9 cellular contexts compared by ENCODE assay signal in the genomic region with DNA sequence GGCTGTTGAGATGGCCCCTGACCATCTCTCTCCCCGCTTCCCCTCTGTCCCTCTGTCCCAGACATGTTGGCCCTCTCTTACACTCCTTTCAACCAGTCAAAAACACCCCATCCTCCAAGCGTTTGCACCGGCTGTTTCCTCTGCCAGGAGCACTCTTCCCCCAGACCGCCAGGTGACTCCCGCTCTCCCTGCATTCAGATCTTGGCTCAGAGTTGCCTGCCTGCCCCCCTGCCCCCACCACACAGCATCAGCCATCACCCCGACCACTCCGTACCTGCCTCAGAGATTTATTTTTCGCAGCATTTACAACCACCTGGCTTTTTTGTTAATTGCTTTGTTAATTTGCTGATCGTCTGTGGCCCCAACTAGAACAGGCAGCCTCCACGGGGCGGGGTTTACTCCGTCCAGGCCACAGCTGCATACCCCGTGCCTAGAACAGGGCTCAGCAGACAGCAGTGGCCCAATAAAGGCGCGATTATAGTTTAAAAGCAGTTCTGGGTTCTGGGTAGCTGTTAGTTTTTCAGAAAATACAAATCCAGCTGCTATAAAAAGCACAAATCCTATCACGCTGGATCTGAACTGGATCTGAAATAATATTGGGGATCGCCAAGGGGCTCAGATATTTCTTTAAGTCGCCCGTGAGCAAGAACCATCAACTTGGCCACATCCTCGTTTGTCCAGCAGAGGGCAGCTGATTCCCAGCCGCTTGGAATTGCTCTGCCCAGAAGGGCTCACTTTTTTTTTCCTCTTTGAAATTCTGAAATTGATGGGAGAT.
A peak's percentile ranks its signal among the peaks of the same experiment; 100 is the strongest.
DNase-seq lines count a peak whose midpoint lies in the region; ATAC-seq, FAIRE-seq and TF ChIP-seq lines count a peak whose summit lies in the region.
"Had no signal": no experiment of that assay in that cellular context is flagged by ENCODE, and none has a peak within 500 bp of the region (broad histone marks: within the 10 kb centered on the region; RNA-seq: fewer than 3 reads in every experiment).

No MANE protein-coding gene starts in this region.

- WGBS in HepG2 (ENCODE audit: low lambda C conversion rate): 35% methylated on average over 21 of the region's 21 CpGs

- TF ChIP-seq RAD21 in HepG2 (CRISPR knock-in tag; IDR thresholded peaks at IDR 0.05): peak; percentile 66

- H2AFZ ChIP-seq in SU-DHL-6 (ENCODE audit: low read depth, low read length, severe bottlenecking) (no peak overlapping the region), HepG2 (ENCODE audit: low read length) (no peak overlapping the region)

- intact Hi-C loops in HepG2 (cut with micrococcal nuclease; ENCODE audit: unreplicated experiment): no loop called here

- no peak overlapping the region for H3K4me3 Mint-ChIP-seq in chondrocyte (ENCODE audit: unreplicated experiment)
- H3K4me3 Mint-ChIP-seq: stimulated activated effector memory CD8-positive, alpha-beta T cell treated with anti-CD3 and anti-CD28 coated beads, Interleukin-12 subunit alpha, Interleukin-12 subunit beta, amount 100 ng/mL, for 72 hours had no signal

- no peak for TF ChIP-seq POLR2A in HepG2 (IDR thresholded peaks at IDR 0.05; ENCODE audit: insufficient read depth in 1 of 2, low read depth in 2 of 2, low read length in 2 of 2)

- H3F3A ChIP-seq in SU-DHL-6 (ENCODE audit: insufficient read depth): no peaks in the 10 kb centered on the region

- TF ChIP-seq EP300 in HepG2 (IDR thresholded peaks at IDR 0.05; ENCODE audit: low read depth in 2 of 2, low read length in 2 of 2) (no peak), HepG2 (CRISPR knock-in tag; IDR thresholded peaks at IDR 0.05; ENCODE audit: borderline replicate concordance) (no peak)

- no peaks in the 10 kb centered on the region for H3K9me3 Mint-ChIP-seq in chondrocyte (ENCODE audit: low read depth)
- H3K9me3 Mint-ChIP-seq: stimulated activated effector memory CD8-positive, alpha-beta T cell treated with anti-CD3 and anti-CD28 coated beads, Interleukin-12 subunit alpha, Interleukin-12 subunit beta, amount 100 ng/mL, for 72 hours had no signal

- H3K36me3 Mint-ChIP-seq in chondrocyte (ENCODE audit: low read depth): no peaks in the 10 kb centered on the region
- H3K36me3 Mint-ChIP-seq: stimulated activated effector memory CD8-positive, alpha-beta T cell treated with anti-CD3 and anti-CD28 coated beads, Interleukin-12 subunit alpha, Interleukin-12 subunit beta, amount 100 ng/mL, for 72 hours had no signal

- H3K27ac ChIP-seq in SU-DHL-6 (ENCODE audit: low read depth, low read length): no peak overlapping the region
- no peak overlapping the region for H3K27ac ChIP-seq in HepG2 (ENCODE audit: extremely low read length, insufficient read depth, low read length)

- CTCF ChIA-PET in HepG2 (lab: Yijun Ruan, JAX; ENCODE audit: low intra/inter-chr PET ratio, low total read pairs): interaction anchor here (0.6 to 2.3 kb wide), 3 partner anchors 441 to 447 kb away, joined by 3 to 22 read pairs (median 21); no protein-coding TSS in a partner anchor

- peaks cover 8% of the 10 kb centered on the region; the same call in 1 of the 2 replicates for H3K4me1 ChIP-seq in HepG2 (ENCODE audit: insufficient read depth, low read length)

- H3K27me3 ChIP-seq in SU-DHL-6 (ENCODE audit: low read length) (no peaks in the 10 kb centered on the region), HepG2 (ENCODE audit: control insufficient read depth in 1 of 2, insufficient read depth in 2 of 2, low read length in 2 of 2) (peaks cover 0 to 26% of the 10 kb centered on the region in 2 experiments; a peak in 3 of 5 replicates)

- POLR2A ChIA-PET in HepG2 (lab: Yijun Ruan, JAX): no interaction called here

- peak; percentile 81 for DNase-seq in ELF-1 (ENCODE audit: low read depth, low spot score)
- DNase-seq in Kasumi-1 (lab: John Stamatoyannopoulos, UW): peak; percentile 60 to 66
- peak; percentile 42 for DNase-seq in chondrocyte (ENCODE audit: low spot score)
- peak; percentile 41 for DNase-seq in HepG2 (ENCODE audit: low spot score)
- DNase-seq in stimulated activated CD8-positive, alpha-beta memory T cell treated with anti-CD3 and anti-CD28 coated beads, Interleukin-2, amount 100 ng/mL, for 48 hours (ENCODE audit: low read depth in 2 of 2): peak; percentile 17 to 27
- DNase-seq in effector CD8-positive, alpha-beta T cell (lab: John Stamatoyannopoulos, UW): no peak

- no TSS peak for BruUV-seq in HepG2 (replicated peaks; lab: Mats Ljungman, UMichigan)

- FAIRE-seq in HepG2 (lab: Jason Lieb, UNC): peak; percentile 82

- H4K20me1 ChIP-seq in SU-DHL-6 (ENCODE audit: low read depth, low read length) (no peaks in the 10 kb centered on the region), HepG2 (ENCODE audit: insufficient read depth, low read length) (peaks cover 4% of the 10 kb centered on the region; the same call in 1 of the 2 replicates)

- H3K27ac Mint-ChIP-seq in chondrocyte (ENCODE audit: unreplicated experiment): no peak overlapping the region
- H3K27ac Mint-ChIP-seq: stimulated activated effector memory CD8-positive, alpha-beta T cell treated with anti-CD3 and anti-CD28 coated beads, Interleukin-12 subunit alpha, Interleukin-12 subunit beta, amount 100 ng/mL, for 72 hours had no signal

- H3K9ac ChIP-seq in SU-DHL-6 (ENCODE audit: low read length) (no peak overlapping the region), HepG2 (ENCODE audit: insufficient read depth, low read depth, low read length) (no peak overlapping the region)

- H3K9me3 ChIP-seq in SU-DHL-6 (ENCODE audit: insufficient read depth, low read length) (no peaks in the 10 kb centered on the region), HepG2 (ENCODE audit: low read length) (no peaks in the 10 kb centered on the region)

- H3K27me3 Mint-ChIP-seq in chondrocyte (ENCODE audit: low read depth): peaks cover 73% of the 10 kb centered on the region

- H3K9me2 ChIP-seq in SU-DHL-6 (replicated peaks; ENCODE audit: insufficient read depth, low read length): no peaks in the 10 kb centered on the region

- H3K36me3 ChIP-seq in SU-DHL-6 (ENCODE audit: low read length): no peaks in the 10 kb centered on the region
- H3K36me3 ChIP-seq in HepG2 (replicated peaks in 1 of 2; ENCODE audit: control insufficient read depth in 1 of 2, insufficient read depth in 2 of 2, low read length in 2 of 2): no peaks in the 10 kb centered on the region

- H3K4me3 ChIP-seq in SU-DHL-6 (ENCODE audit: insufficient read depth, low read length, poor library complexity, severe bottlenecking): no peak overlapping the region
- H3K4me3 ChIP-seq in HepG2 (replicated peaks in 1 of 3; ENCODE audit: insufficient read depth in 1 of 3, low read depth in 2 of 3, low read length in 3 of 3): no peak overlapping the region

- H3K4me2 ChIP-seq in SU-DHL-6 (ENCODE audit: low read depth, low read length, poor library complexity, severe bottlenecking): no peak overlapping the region
- no peak overlapping the region for H3K4me2 ChIP-seq in HepG2 (ENCODE audit: low read depth, low read length)

- TF ChIP-seq CTCF in SU-DHL-6 (IDR thresholded peaks at IDR 0.05; ENCODE audit: insufficient read depth, low read length, poor library complexity, severe bottlenecking): peak; percentile 71
- TF ChIP-seq CTCF in chondrocyte (IDR thresholded peaks at IDR 0.05): peak; percentile 90
- peak; percentile 78 for TF ChIP-seq CTCF in HepG2 (CRISPR knock-in tag; IDR thresholded peaks at IDR 0.05)

- in situ Hi-C loops in HepG2 (cut with HindIII; ENCODE audit: extremely low pct_ligation_motif_present, low pct_unique_long_range_greater_than_20kb): loop anchor here (5.0 to 10.0 kb wide), 2 partner anchors 232 to 445 kb away; no protein-coding TSS in a partner anchor

- H3K79me2 ChIP-seq in SU-DHL-6 (ENCODE audit: insufficient read depth, low read length) (no peaks in the 10 kb centered on the region), HepG2 (ENCODE audit: insufficient read depth, low read length) (no peaks in the 10 kb centered on the region)

- peak; percentile 56 for ATAC-seq in HepG2
- ATAC-seq in HG03378 (IDR thresholded peaks at IDR 0.05; ENCODE audit: unreplicated experiment): no peak
- ATAC-seq: stimulated activated effector memory CD8-positive, alpha-beta T cell treated with anti-CD3 and anti-CD28 coated beads, Interleukin-12 subunit alpha, Interleukin-12 subunit beta, amount 100 ng/mL, for 72 hours had no signal

- H3K4me1 Mint-ChIP-seq in chondrocyte (ENCODE audit: low read depth): no peaks in the 10 kb centered on the region
- H3K4me1 Mint-ChIP-seq: stimulated activated effector memory CD8-positive, alpha-beta T cell treated with anti-CD3 and anti-CD28 coated beads, Interleukin-12 subunit alpha, Interleukin-12 subunit beta, amount 100 ng/mL, for 72 hours had no signal

TF ChIP-seq in HepG2, 621 proteins besides CTCF, POLR2A, EP300 and RAD21:
- TF ChIP-seq SNAPC2 (CRISPR knock-in tag; IDR thresholded peaks at IDR 0.05): no peak
- peak; percentile 80 for TF ChIP-seq STAG1 (CRISPR knock-in tag; IDR thresholded peaks at IDR 0.05)
- TF ChIP-seq RFX3 (CRISPR knock-in tag; IDR thresholded peaks at IDR 0.05): no peak
- TF ChIP-seq, protein P1, sequence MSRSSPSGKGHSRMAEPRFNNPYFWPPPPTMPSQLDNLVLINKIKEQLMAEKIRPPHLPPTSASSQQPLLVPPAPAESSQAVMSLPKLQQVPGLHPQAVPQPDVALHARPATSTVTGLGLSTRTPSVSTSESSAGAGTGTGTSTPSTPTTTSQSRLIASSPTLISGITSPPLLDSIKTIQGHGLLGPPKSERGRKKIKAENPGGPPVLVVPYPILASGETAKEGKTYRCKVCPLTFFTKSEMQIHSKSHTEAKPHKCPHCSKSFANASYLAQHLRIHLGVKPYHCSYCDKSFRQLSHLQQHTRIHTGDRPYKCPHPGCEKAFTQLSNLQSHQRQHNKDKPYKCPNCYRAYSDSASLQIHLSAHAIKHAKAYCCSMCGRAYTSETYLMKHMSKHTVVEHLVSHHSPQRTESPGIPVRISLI (CRISPR knock-in tag; IDR thresholded peaks at IDR 0.05; ENCODE audit: borderline replicate concordance): peak; percentile 43; the same call in 1 of the 2 replicates
- TF ChIP-seq SMC3 (IDR thresholded peaks at IDR 0.05; ENCODE audit: low read length): peak; percentile 90
- TF ChIP-seq ZNF501 (CRISPR knock-in tag; IDR thresholded peaks at IDR 0.05): peak; percentile 53; the same call in 1 of the 2 replicates
- peak; percentile 57 for TF ChIP-seq XRCC5 (optimal IDR thresholded peaks at IDR 0.05; ENCODE audit: low read length)
